ENCODE assay signal across 24 cellular contexts in genomic region chr11:36167729-36168128, GRCh38.
"Had no signal": no experiment of that assay in that cellular context is flagged by ENCODE, and none has a peak within 500 bp of the region (broad histone marks: within the 10 kb centered on the region; RNA-seq: fewer than 3 reads in every experiment).

No MANE protein-coding gene starts in this region.

- ATAC-seq: esophagus mucosa, gastrocnemius medialis, heart right ventricle, left cardiac atrium, left lung, left ventricle myocardium superior, lower lobe of right lung, mucosa of descending colon had no signal

- DNase-seq: dermis blood vessel endothelial cell; dorsolateral prefrontal cortex; effector CD4-positive, alpha-beta T cell; effector memory CD4-positive, alpha-beta T cell; endodermal cell; erythroblast; esophagus squamous epithelium; foreskin fibroblast; foreskin melanocyte; gastrocnemius medialis; glutamatergic neuron; head of caudate nucleus; heart right ventricle; hippocampal formation; left cardiac atrium; left lung; left ventricle myocardium superior; lower lobe of right lung; mammary epithelial cell; mesendoderm; mucosa of descending colon had no signal

- H3K27me3 ChIP-seq: dorsolateral prefrontal cortex, esophagus squamous epithelium, gastrocnemius medialis, heart right ventricle, left lung had no signal

- H3K4me1 Mint-ChIP-seq: endodermal cell, memory B cell had no signal

- H3K4me1 ChIP-seq: gastrocnemius medialis had no signal

- H3K4me3 Mint-ChIP-seq: endodermal cell, memory B cell had no signal

- H3K27ac Mint-ChIP-seq: endodermal cell, memory B cell had no signal

- H3K36me3 ChIP-seq: esophagus squamous epithelium, gastrocnemius medialis, heart right ventricle, left lung, lower lobe of right lung had no signal

- H3K36me3 Mint-ChIP-seq: memory B cell had no signal

- H3K9me3 ChIP-seq: esophagus squamous epithelium, gastrocnemius medialis, lower lobe of right lung, mucosa of descending colon had no signal

- H3K4me3 ChIP-seq: coronary artery, dorsolateral prefrontal cortex, esophagus squamous epithelium, gastrocnemius medialis, heart right ventricle, left lung, lower lobe of right lung, mucosa of descending colon had no signal
